29 cellular contexts compared by ENCODE assay signal in the genomic region with DNA sequence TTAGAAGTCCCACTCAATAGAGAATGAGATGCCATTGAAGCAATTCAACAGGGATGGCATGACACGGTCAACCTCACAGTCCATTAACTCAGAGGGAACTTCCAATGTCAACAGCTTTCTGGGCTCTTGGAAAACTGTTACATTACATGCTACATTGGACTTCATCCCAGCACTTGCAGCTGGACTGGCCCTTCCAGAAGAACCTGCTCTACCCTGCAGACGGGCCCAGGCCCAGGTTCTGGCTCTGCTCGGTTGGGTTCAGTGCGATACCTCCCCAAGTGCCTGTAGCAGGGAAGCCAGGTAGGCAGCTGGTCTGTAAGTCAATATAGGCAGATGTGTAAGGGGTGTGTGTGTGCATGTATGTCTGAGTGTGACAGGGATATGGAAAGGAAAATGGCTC. TPM values are rescaled to one million over a fixed set of nuclear protein-coding genes. Genes with fewer than 3 reads are reported as not detected.
"Had no signal": no experiment of that assay in that cellular context is flagged by ENCODE, and none has a peak within 500 bp of the region (broad histone marks: within the 10 kb centered on the region; RNA-seq: fewer than 3 reads in every experiment).

No MANE protein-coding gene starts in this region.

- H3K4me1 Mint-ChIP-seq: central memory CD8-positive, alpha-beta T cell; memory B cell; naive B cell; stimulated activated naive CD8-positive, alpha-beta T cell treated with anti-CD3 and anti-CD28 coated beads, Interleukin-15, amount 100 ng/mL, for 72 hours had no signal

- H3K9me3 Mint-ChIP-seq: mesothelial cell of epicardium had no signal

- ATAC-seq: left colon; left ventricle myocardium superior; lower lobe of right lung; mucosa of descending colon; natural killer cell treated with Interleukin-12 subunit alpha and Interleukin-12 subunit beta and Interleukin-15 and Interleukin-18, amount 100 ng/mL, for 72 hours; sciatic nerve; stimulated activated naive CD8-positive, alpha-beta T cell treated with anti-CD3 and anti-CD28 coated beads, Interleukin-15, amount 100 ng/mL, for 72 hours had no signal

- H3K27ac Mint-ChIP-seq: memory B cell; mesothelial cell of epicardium; naive B cell; natural killer cell treated with Interleukin-12 subunit alpha and Interleukin-12 subunit beta and Interleukin-15 and Interleukin-18, amount 100 ng/mL, for 72 hours; neural progenitor cell; stimulated activated naive CD8-positive, alpha-beta T cell treated with anti-CD3 and anti-CD28 coated beads, Interleukin-15, amount 100 ng/mL, for 72 hours had no signal

- H3K4me1 ChIP-seq: lower lobe of right lung, neural progenitor cell, suprapubic skin had no signal

- H3K27ac ChIP-seq: cardiac muscle cell, coronary artery, esophagus squamous epithelium, lower lobe of right lung, neural progenitor cell, suprapubic skin had no signal

- H3K27me3 ChIP-seq: cardiac muscle cell, neural progenitor cell had no signal

- H3K36me3 Mint-ChIP-seq: memory B cell; natural killer cell treated with Interleukin-12 subunit alpha and Interleukin-12 subunit beta and Interleukin-15 and Interleukin-18, amount 100 ng/mL, for 72 hours had no signal

- DNase-seq: dermis blood vessel endothelial cell; effector memory CD4-positive, alpha-beta T cell; esophagus squamous epithelium; foreskin melanocyte; head of caudate nucleus; left colon; left ventricle myocardium superior; lower lobe of right lung; mucosa of descending colon; naive B cell; nucleus accumbens; stimulated activated CD4-positive, alpha-beta T cell treated with anti-CD3 and anti-CD28 coated beads, Interleukin-12 subunit alpha, Interleukin-12 subunit beta, amount 100 ng/mL, for 4 hours; stimulated activated CD4-positive, alpha-beta T cell treated with anti-CD3 and anti-CD28 coated beads, Interleukin-1b, Interleukin-23, amount 100 ng/mL, for 48 hours; stimulated activated CD4-positive, alpha-beta T cell treated with anti-CD3 and anti-CD28 coated beads, Interleukin-4, amount 100 ng/mL, for 1 hour; stimulated activated CD8-positive, alpha-beta memory T cell treated with anti-CD3 and anti-CD28 coated beads, Interleukin-4, amount 100 ng/mL, for 48 hours; stimulated activated naive CD4-positive, alpha-beta T cell; stimulated activated naive CD8-positive, alpha-beta T cell treated with anti-CD3 and anti-CD28 coated beads, Interleukin-15, amount 100 ng/mL, for 72 hours; trophoblast cell had no signal

- H3K36me3 ChIP-seq: cardiac muscle cell, esophagus squamous epithelium, lower lobe of right lung, suprapubic skin had no signal

- H3K4me3 ChIP-seq: cardiac muscle cell, coronary artery, esophagus squamous epithelium, lower lobe of right lung, mucosa of descending colon, neural progenitor cell, smooth muscle cell, suprapubic skin had no signal

- H3K4me3 Mint-ChIP-seq: central memory CD8-positive, alpha-beta T cell; memory B cell; mesothelial cell of epicardium; naive B cell; natural killer cell treated with Interleukin-12 subunit alpha and Interleukin-12 subunit beta and Interleukin-15 and Interleukin-18, amount 100 ng/mL, for 72 hours; neural progenitor cell; stimulated activated naive CD8-positive, alpha-beta T cell treated with anti-CD3 and anti-CD28 coated beads, Interleukin-15, amount 100 ng/mL, for 72 hours had no signal

- H3K9me3 ChIP-seq: esophagus squamous epithelium, lower lobe of right lung, mucosa of descending colon, suprapubic skin had no signal

- H3K27me3 Mint-ChIP-seq: central memory CD8-positive, alpha-beta T cell; memory B cell had no signal

RNA-seq across cellular contexts. Expression of gene LAMA1, which starts 12.9 kb away (rescaled TPM):
- total RNA-seq: endothelial cell of umbilical vein; natural killer cell treated with Interleukin-12 subunit alpha and Interleukin-12 subunit beta and Interleukin-15 and Interleukin-18, amount 100 ng/mL, for 72 hours had no signal
